In genomic region chr5:172983542-172984243, GRCh38 we compare ENCODE assay signal across 8 cellular contexts. TPM values are rescaled to one million over a fixed set of nuclear protein-coding genes. Genes with fewer than 3 reads are reported as not detected.
DNase-seq lines count a peak whose midpoint lies in the region; ATAC-seq and TF ChIP-seq lines count a peak whose summit lies in the region.

TSS of gene ATP6V0E1 (plus strand) at chr5:172983771. CDS start at chr5:172983861, 90 bp downstream.

- H3K4me3 Mint-ChIP-seq in T-helper 17 cell = peak within 1 kb of the TSS; percentile 95

- H3K4me3 ChIP-seq in left ventricle myocardium inferior = peak within 1 kb of the TSS; percentile 93
- peak within 1 kb of the TSS; percentile 64 to 95 for H3K4me3 ChIP-seq in prostate gland

- ATAC-seq in GM18498 (IDR thresholded peaks at IDR 0.05; ENCODE audit: unreplicated experiment) (peak; percentile 94), HG02884 (IDR thresholded peaks at IDR 0.05; ENCODE audit: unreplicated experiment) (peak; percentile 82), T-helper 17 cell (peak; percentile 86)

- no peaks in the 10 kb centered on the region for H3K27me3 Mint-ChIP-seq in T-helper 17 cell

- peak; percentile 90 for TF ChIP-seq POLR2A in prostate gland (IDR thresholded peaks at IDR 0.05)

- H3K36me3 ChIP-seq in left ventricle myocardium inferior (peaks cover 20% of the 10 kb centered on the region), prostate gland (no peaks in the 10 kb centered on the region)

- H3K4me1 Mint-ChIP-seq in T-helper 17 cell = peaks cover 19% of the 10 kb centered on the region

- peaks cover 2% of the 10 kb centered on the region for H3K36me3 Mint-ChIP-seq in T-helper 17 cell (ENCODE audit: low read depth)

- DNase-seq in NCI-H187 (lab: John Stamatoyannopoulos, UW) (peak; percentile 77 to 81), T-helper 17 cell (peak; percentile 91), amygdala (lab: John Stamatoyannopoulos, UW) (peak; percentile 69 to 97 (median 91)), left ventricle myocardium inferior (peak; percentile 96), prostate gland (ENCODE audit: low spot score) (peak; percentile 97), ureter (ENCODE audit: low spot score) (peak; percentile 97)

- no peaks in the 10 kb centered on the region for H3K9me3 ChIP-seq in T-helper 17 cell (ENCODE audit: control insufficient read depth, low read length, poor library complexity, severe bottlenecking)
- no peaks in the 10 kb centered on the region for H3K9me3 ChIP-seq in left ventricle myocardium inferior (replicated peaks)
- H3K9me3 ChIP-seq in prostate gland = no peaks in the 10 kb centered on the region

- intact Hi-C loops in left ventricle myocardium inferior (cut with micrococcal nuclease) (loop anchor here (10.0 kb wide), 1 partner anchor 301 kb away; no protein-coding TSS in a partner anchor), prostate gland (cut with DNase I) (loop anchor here (1.0 to 2.0 kb wide), 2 partner anchors 74 to 161 kb away; partner anchors contain the start of gene BNIP1)

- H3K4me1 ChIP-seq in left ventricle myocardium inferior (peaks cover 55% of the 10 kb centered on the region), prostate gland (replicated peaks) (no peaks in the 10 kb centered on the region)

- H3K27ac Mint-ChIP-seq in T-helper 17 cell = peak within 1 kb of the TSS; percentile 95

- TF ChIP-seq CTCF in left ventricle myocardium inferior (IDR thresholded peaks at IDR 0.05; ENCODE audit: borderline replicate concordance) (no peak), prostate gland (IDR thresholded peaks at IDR 0.05) (peak in 2 of 4 experiments; percentile 16 to 37)

- H3K27ac ChIP-seq in left ventricle myocardium inferior (replicated peaks) (peak within 1 kb of the TSS; percentile 95), prostate gland (peak within 1 kb of the TSS; percentile 97 to 99)

- no peaks in the 10 kb centered on the region for H3K27me3 ChIP-seq in left ventricle myocardium inferior (ENCODE audit: low read depth)
- no peaks in the 10 kb centered on the region for H3K27me3 ChIP-seq in prostate gland (replicated peaks; ENCODE audit: insufficient read depth)

- WGBS in prostate gland = under 1% methylated on average over 45 of the region's 49 CpGs

RNA-seq across cellular contexts. Expression of gene ATP6V0E1, which starts in this region (rescaled TPM):
- total RNA-seq in T-helper 17 cell (100 to 1,000 TPM; 102 to 104 TPM), left ventricle myocardium inferior (208 TPM), prostate gland (100 to 1,000 TPM; 171 to 232 TPM), ureter (208 TPM)

Comparison
In these comparisons a context has a peak if more than half of its experiments do, and no peak if none do; other contexts are left out.
1. Peak in every context shown above with its lines: DNase-seq, ATAC-seq, H3K4me3 ChIP-seq and H3K27ac ChIP-seq.